In the genomic region with DNA sequence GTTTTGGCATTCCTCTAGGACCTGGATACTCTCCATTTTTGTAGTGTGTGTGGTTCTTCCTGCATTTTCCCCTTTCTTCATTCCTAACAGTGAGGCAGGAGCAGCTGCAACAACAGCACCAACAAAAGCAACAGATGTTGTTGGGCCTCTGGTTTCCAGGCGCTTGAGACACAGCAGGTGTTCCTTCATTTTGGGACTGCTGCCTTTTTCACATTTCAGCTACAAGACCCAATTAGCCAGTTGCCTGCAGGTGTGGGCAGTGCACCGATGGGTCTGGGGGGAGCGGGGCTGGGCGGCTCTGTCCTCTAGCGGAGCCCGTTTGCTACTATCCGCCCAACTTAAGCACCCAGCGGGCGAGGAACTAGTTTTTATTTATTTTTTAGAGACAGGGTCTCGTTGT, we compare ENCODE assay signal across 8 cellular contexts. TPM values are rescaled to one million over a fixed set of nuclear protein-coding genes. Genes with fewer than 3 reads are reported as not detected.
DNase-seq lines count a peak whose midpoint lies in the region; ATAC-seq and TF ChIP-seq lines count a peak whose summit lies in the region.

No MANE protein-coding gene starts in this region.

- H3K9me3 Mint-ChIP-seq in CD14-positive monocyte (no peaks in the 10 kb centered on the region), memory B cell (no peaks in the 10 kb centered on the region)
- no peaks in the 10 kb centered on the region for H3K9me3 Mint-ChIP-seq in activated CD4-positive, alpha-beta memory T cell treated with anti-CD3 and anti-CD28 coated beads for 36 hours

- H3K36me3 Mint-ChIP-seq in CD14-positive monocyte (peaks cover 26 to 36% of the 10 kb centered on the region in 2 donors), memory B cell (peaks cover 9% of the 10 kb centered on the region)
- H3K36me3 Mint-ChIP-seq in activated CD4-positive, alpha-beta memory T cell treated with anti-CD3 and anti-CD28 coated beads for 36 hours = peaks cover 8% of the 10 kb centered on the region

- no peak overlapping the region for H3K9ac ChIP-seq in Karpas-422 (ENCODE audit: low read length)

- peaks cover 0 to 4% (median 0%) of the 10 kb centered on the region in 3 donors for H3K27me3 Mint-ChIP-seq in CD14-positive monocyte (ENCODE audit: low read depth in 3 of 3)
- no peaks in the 10 kb centered on the region for H3K27me3 Mint-ChIP-seq in activated CD4-positive, alpha-beta memory T cell treated with anti-CD3 and anti-CD28 coated beads for 36 hours
- no peaks in the 10 kb centered on the region for H3K27me3 Mint-ChIP-seq in memory B cell

- CTCF ChIA-PET in activated CD4-positive, alpha-beta memory T cell treated with anti-CD3 and anti-CD28 coated beads for 36 hours (lab: Charles Lee) = interaction anchor here (0.8 to 2.2 kb wide), 6 partner anchors 11 to 217 kb away, joined by 3 to 10 read pairs (median 3); no protein-coding TSS in a partner anchor

- no peaks in the 10 kb centered on the region for H3K9me3 ChIP-seq in Karpas-422 (ENCODE audit: low read length)

- POLR2A ChIA-PET in activated CD4-positive, alpha-beta memory T cell treated with anti-CD3 and anti-CD28 coated beads for 36 hours (lab: Charles Lee) = interaction anchor here (0.6 to 1.6 kb wide), 3 partner anchors 8 to 16 kb away, joined by 3 to 4 read pairs (median 4); no protein-coding TSS in a partner anchor

- ATAC-seq in memory B cell (ENCODE audit: low read depth) = no peak
- ATAC-seq in HG03095 (IDR thresholded peaks at IDR 0.05; ENCODE audit: unreplicated experiment) = no peak
- ATAC-seq in GM21390 (IDR thresholded peaks at IDR 0.05; ENCODE audit: unreplicated experiment) = no peak

- H3K4me2 ChIP-seq in Karpas-422 (ENCODE audit: low read depth, low read length, poor library complexity, severe bottlenecking) = no peak overlapping the region

- peak overlapping the region; percentile 43 for H3K27ac ChIP-seq in Karpas-422 (ENCODE audit: low read length)

- H3K36me3 ChIP-seq in Karpas-422 (ENCODE audit: insufficient read depth, low read length) = peaks cover 24% of the 10 kb centered on the region

- H2AFZ ChIP-seq in Karpas-422 (ENCODE audit: low read length) = no peak overlapping the region

- DNase-seq in CD14-positive monocyte (ENCODE audit: low spot score) = no peak
- DNase-seq in Karpas-422 = no peak
- DNase-seq in activated CD4-positive, alpha-beta memory T cell treated with anti-CD3 and anti-CD28 coated beads for 36 hours = no peak
- no peak for DNase-seq in memory B cell (ENCODE audit: low spot score in 2 of 2)
- DNase-seq in C1 segment of cervical spinal cord (lab: John Stamatoyannopoulos, UW) = no peak
- no peak for DNase-seq in middle frontal gyrus (ENCODE audit: extremely low spot score, low spot score)

- no peak overlapping the region for H3K4me3 Mint-ChIP-seq in CD14-positive monocyte
- no peak overlapping the region for H3K4me3 Mint-ChIP-seq in activated CD4-positive, alpha-beta memory T cell treated with anti-CD3 and anti-CD28 coated beads for 36 hours
- H3K4me3 Mint-ChIP-seq in memory B cell = no peak overlapping the region

- peaks cover 100% of the 10 kb centered on the region for H3K79me2 ChIP-seq in Karpas-422 (ENCODE audit: low read length)

- intact Hi-C loops in CD14-positive monocyte (cut with micrococcal nuclease) = no loop called here
- intact Hi-C loops in activated CD4-positive, alpha-beta memory T cell treated with anti-CD3 and anti-CD28 coated beads for 36 hours (cut with micrococcal nuclease) = no loop called here

- no peaks in the 10 kb centered on the region for H3K9me2 ChIP-seq in Karpas-422 (replicated peaks; ENCODE audit: insufficient read depth, low read length)

- no peak for TF ChIP-seq CTCF in CD14-positive monocyte (IDR thresholded peaks at IDR 0.05)

- H3K4me1 ChIP-seq in Karpas-422 (ENCODE audit: low read length) = peaks cover 50% of the 10 kb centered on the region

- H3K4me1 Mint-ChIP-seq in CD14-positive monocyte (peaks cover 68% of the 10 kb centered on the region), memory B cell (peaks cover 43% of the 10 kb centered on the region)
- peaks cover 72% of the 10 kb centered on the region for H3K4me1 Mint-ChIP-seq in activated CD4-positive, alpha-beta memory T cell treated with anti-CD3 and anti-CD28 coated beads for 36 hours (ENCODE audit: low read depth)

- 0 out of 2 replicates have a peak, but pooled peaks cover 2% of the 10 kb centered on the region for H4K20me1 ChIP-seq in Karpas-422 (ENCODE audit: insufficient read depth, low read depth, low read length)

- H3K27me3 ChIP-seq in Karpas-422 (ENCODE audit: low read length) = no peaks in the 10 kb centered on the region

- H3K27ac Mint-ChIP-seq in CD14-positive monocyte (peak overlapping the region; percentile 15 to 80 (median 79)), memory B cell (peak overlapping the region; percentile 75)
- H3K27ac Mint-ChIP-seq in activated CD4-positive, alpha-beta memory T cell treated with anti-CD3 and anti-CD28 coated beads for 36 hours = peak overlapping the region; percentile 75

- no peak overlapping the region for H3K4me3 ChIP-seq in Karpas-422 (ENCODE audit: low read length)

RNA-seq across cellular contexts. Expression of a gene that starts 26.0 kb away (rescaled TPM):
- 10 to 100 TPM; 83.3 TPM for polyA plus RNA-seq in CD14-positive monocyte
- total RNA-seq in Karpas-422 (2014; rRNA removed; shearing (Covaris generic); ENCODE audit: low replicate concordance) = 66.1 and 84.0 TPM in 2 replicates
- total RNA-seq in activated CD4-positive, alpha-beta memory T cell treated with anti-CD3 and anti-CD28 coated beads for 36 hours = 10 to 100 TPM; 70.8 to 71.2 TPM
